In the genomic region with DNA sequence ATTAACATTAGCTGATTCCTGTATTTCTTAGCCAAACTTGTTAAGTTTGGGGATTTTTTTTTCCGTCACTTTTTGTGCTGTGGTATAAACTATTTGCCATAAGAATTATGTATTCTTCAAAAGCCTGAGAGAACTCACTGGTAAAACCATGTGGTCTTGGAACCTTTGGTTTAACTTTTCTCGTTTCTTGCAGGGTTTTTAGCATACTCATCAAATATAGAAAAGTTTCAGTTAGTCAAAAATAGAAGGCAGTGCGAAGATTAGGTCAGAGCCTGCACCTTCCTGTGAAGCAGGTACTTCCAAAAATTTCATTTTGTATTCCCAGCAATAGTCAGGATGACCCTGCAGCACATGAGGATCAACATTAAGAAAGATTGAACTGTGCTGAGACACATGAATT, we compare ENCODE assay signal across 19 cellular contexts.
A peak's percentile ranks its signal among the peaks of the same experiment; 100 is the strongest.
DNase-seq lines count a peak whose midpoint lies in the region; ATAC-seq, FAIRE-seq and TF ChIP-seq lines count a peak whose summit lies in the region.
"Had no signal": no experiment of that assay in that cellular context is flagged by ENCODE, and none has a peak within 500 bp of the region (broad histone marks: within the 10 kb centered on the region; RNA-seq: fewer than 3 reads in every experiment).

No MANE protein-coding gene starts in this region.

- TF ChIP-seq CTCF in HepG2 (CRISPR knock-in tag; IDR thresholded peaks at IDR 0.05) (no peak), right lobe of liver (IDR thresholded peaks at IDR 0.05) (no peak), nephron (IDR thresholded peaks at IDR 0.05; ENCODE audit: unreplicated experiment in 3 of 3) (no peak), nephron progenitor cell (IDR thresholded peaks at IDR 0.05) (no peak)

- DNase-seq in HepG2 (ENCODE audit: low spot score) (no peak), right lobe of liver (no peak), SK-N-MC (ENCODE audit: low read depth, low spot score) (no peak), mesenteric fat pad (ENCODE audit: low spot score) (no peak), nephron progenitor cell (no peak), putamen (ENCODE audit: low spot score) (no peak), amniotic stem cell (lab: John Stamatoyannopoulos, UW) (no peak)
- DNase-seq: Calu3; CD8-positive, alpha-beta T cell; DMS79 treated with DMSO at 0.1 percent for 48 hours; GF-D8; GM23248 had no signal

- 73% methylated on average over 3 of the region's 3 CpGs for WGBS in HepG2 (ENCODE audit: low lambda C conversion rate)
- WGBS in right lobe of liver (ENCODE audit: insufficient coverage, low coverage, low lambda C conversion rate, missing lambda C conversion rate) = 72% methylated on average over 3 of the region's 3 CpGs

- no peak for TF ChIP-seq POLR2A in HepG2 (IDR thresholded peaks at IDR 0.05; ENCODE audit: insufficient read depth in 1 of 2, low read depth in 2 of 2, low read length in 2 of 2)
- no peak for TF ChIP-seq POLR2A in right lobe of liver (IDR thresholded peaks at IDR 0.05)

- H3K4me2 ChIP-seq in HepG2 (ENCODE audit: low read depth, low read length) = no peak overlapping the region
- H3K4me2 ChIP-seq: BLaER1 treated with 17β-estradiol and CSF1 and Interleukin-3, amounts not matched to agents 10 nM and 100 nM had no signal

- no peak for FAIRE-seq in HepG2 (lab: Jason Lieb, UNC)
- FAIRE-seq: GM19239, HTR-8/SVneo had no signal

- H3K27ac Mint-ChIP-seq in nephron = peak overlapping the region; percentile 10 to 82 (median 71)
- no peak overlapping the region for H3K27ac Mint-ChIP-seq in nephron progenitor cell
- H3K27ac Mint-ChIP-seq: B cell; CD8-positive, alpha-beta T cell had no signal

- POLR2A ChIA-PET in HepG2 (lab: Yijun Ruan, JAX) = no interaction called here

- H3K9me3 ChIP-seq in HepG2 (ENCODE audit: low read length) (no peaks in the 10 kb centered on the region), right lobe of liver (no peaks in the 10 kb centered on the region), SK-N-MC (ENCODE audit: low read depth, low read length) (no peaks in the 10 kb centered on the region)
- H3K9me3 ChIP-seq: BLaER1 treated with 17β-estradiol and CSF1 and Interleukin-3, amounts not matched to agents 10 nM and 100 nM; HAP-1 had no signal

- BruUV-seq in HepG2 (replicated peaks; lab: Mats Ljungman, UMichigan) = no TSS peak

- H3K4me3 Mint-ChIP-seq in nephron (no peak overlapping the region), nephron progenitor cell (no peak overlapping the region)
- H3K4me3 Mint-ChIP-seq: B cell; CD8-positive, alpha-beta T cell had no signal

- no peaks in the 10 kb centered on the region for H3K36me3 ChIP-seq in HepG2 (replicated peaks in 1 of 2; ENCODE audit: control insufficient read depth in 1 of 2, insufficient read depth in 2 of 2, low read length in 2 of 2)
- no peaks in the 10 kb centered on the region for H3K36me3 ChIP-seq in right lobe of liver
- H3K36me3 ChIP-seq in SK-N-MC (ENCODE audit: insufficient read depth, low read length) = no peaks in the 10 kb centered on the region
- H3K36me3 ChIP-seq: BLaER1 treated with 17β-estradiol and CSF1 and Interleukin-3, amounts not matched to agents 10 nM and 100 nM; HAP-1 had no signal

- H3K27me3 ChIP-seq in HepG2 (ENCODE audit: control insufficient read depth in 1 of 2, insufficient read depth in 2 of 2, low read length in 2 of 2) (no peaks in the 10 kb centered on the region), right lobe of liver (no peaks in the 10 kb centered on the region)
- H3K27me3 ChIP-seq: BLaER1 treated with 17β-estradiol and CSF1 and Interleukin-3, amounts not matched to agents 10 nM and 100 nM had no signal

- H3K27ac ChIP-seq in HepG2 (ENCODE audit: extremely low read length, insufficient read depth, low read length) (no peak overlapping the region), right lobe of liver (no peak overlapping the region), SK-N-MC (peak overlapping the region; percentile 7)
- H3K27ac ChIP-seq: 22Rv1; BLaER1 treated with 17β-estradiol and CSF1 and Interleukin-3, amounts not matched to agents 10 nM and 100 nM; GM23248 had no signal

- CTCF ChIA-PET in HepG2 (lab: Yijun Ruan, JAX; ENCODE audit: low intra/inter-chr PET ratio, low total read pairs) = no interaction called here

- no peak overlapping the region for H2AFZ ChIP-seq in HepG2 (ENCODE audit: low read length)
- H2AFZ ChIP-seq: GM23248 had no signal

- peaks cover 36% of the 10 kb centered on the region for H3K4me1 Mint-ChIP-seq in nephron
- H3K4me1 Mint-ChIP-seq in nephron progenitor cell = peaks cover 21% of the 10 kb centered on the region

- H3K27me3 Mint-ChIP-seq in nephron (ENCODE audit: low read depth) = no peaks in the 10 kb centered on the region
- H3K27me3 Mint-ChIP-seq in nephron progenitor cell (ENCODE audit: low read depth, poor library complexity) = no peaks in the 10 kb centered on the region
- H3K27me3 Mint-ChIP-seq: B cell had no signal

- TF ChIP-seq RAD21 in HepG2 (CRISPR knock-in tag; IDR thresholded peaks at IDR 0.05) = no peak

- H3K9me3 Mint-ChIP-seq in nephron (no peaks in the 10 kb centered on the region), nephron progenitor cell (no peaks in the 10 kb centered on the region)
- H3K9me3 Mint-ChIP-seq: CD8-positive, alpha-beta T cell had no signal

- intact Hi-C loops in HepG2 (cut with micrococcal nuclease; ENCODE audit: unreplicated experiment) = no loop called here
- intact Hi-C loops in right lobe of liver (cut with DNase I) = no loop called here

- in situ Hi-C loops in HepG2 (cut with HindIII; ENCODE audit: extremely low pct_ligation_motif_present, low pct_unique_long_range_greater_than_20kb) = no loop called here

- no peak overlapping the region for H3K4me3 ChIP-seq in HepG2 (replicated peaks in 1 of 3; ENCODE audit: insufficient read depth in 1 of 3, low read depth in 2 of 3, low read length in 3 of 3)
- H3K4me3 ChIP-seq in right lobe of liver = no peak overlapping the region
- H3K4me3 ChIP-seq in SK-N-MC = no peak overlapping the region
- H3K4me3 ChIP-seq: BLaER1 treated with 17β-estradiol and CSF1 and Interleukin-3, amounts not matched to agents 10 nM and 100 nM; GM23248; HAP-1 had no signal

- no peaks in the 10 kb centered on the region for H3K79me2 ChIP-seq in HepG2 (ENCODE audit: insufficient read depth, low read length)

- H3K36me3 Mint-ChIP-seq in nephron (ENCODE audit: low read depth) (no peaks in the 10 kb centered on the region), nephron progenitor cell (ENCODE audit: low read depth) (no peaks in the 10 kb centered on the region)

- H3K9ac ChIP-seq in HepG2 (ENCODE audit: insufficient read depth, low read depth, low read length) (no peak overlapping the region), SK-N-MC (ENCODE audit: insufficient read length) (no peak overlapping the region)
- H3K9ac ChIP-seq: BLaER1 treated with 17β-estradiol and CSF1 and Interleukin-3, amounts not matched to agents 10 nM and 100 nM; GM23248 had no signal

- ATAC-seq in HepG2 (no peak), right lobe of liver (no peak)
- ATAC-seq: CD8-positive, alpha-beta T cell had no signal

- TF ChIP-seq EP300 in HepG2 (IDR thresholded peaks at IDR 0.05; ENCODE audit: low read depth in 2 of 2, low read length in 2 of 2) (no peak), HepG2 (CRISPR knock-in tag; IDR thresholded peaks at IDR 0.05; ENCODE audit: borderline replicate concordance) (no peak)

- H3K4me1 ChIP-seq in HepG2 (ENCODE audit: insufficient read depth, low read length) (no peaks in the 10 kb centered on the region), right lobe of liver (no peaks in the 10 kb centered on the region)
- H3K4me1 ChIP-seq: HAP-1 had no signal

- no peaks in the 10 kb centered on the region for H4K20me1 ChIP-seq in HepG2 (ENCODE audit: insufficient read depth, low read length)

TF ChIP-seq in HepG2, 621 proteins besides CTCF, POLR2A, EP300 and RAD21:
- no peak for TF ChIP-seq ZFX (CRISPR knock-in tag; IDR thresholded peaks at IDR 0.05; ENCODE audit: low read depth)
- no peak for TF ChIP-seq TCF7L2 (IDR thresholded peaks at IDR 0.05; ENCODE audit: low read depth, low read length)
- TF ChIP-seq MAFK (conservative IDR thresholded peaks at IDR 0.05 in 1 of 2, IDR thresholded peaks at IDR 0.05 in 1 of 2; ENCODE audit: low read length in 2 of 2) = peak; percentile 46 to 67
- TF ChIP-seq, protein P1, sequence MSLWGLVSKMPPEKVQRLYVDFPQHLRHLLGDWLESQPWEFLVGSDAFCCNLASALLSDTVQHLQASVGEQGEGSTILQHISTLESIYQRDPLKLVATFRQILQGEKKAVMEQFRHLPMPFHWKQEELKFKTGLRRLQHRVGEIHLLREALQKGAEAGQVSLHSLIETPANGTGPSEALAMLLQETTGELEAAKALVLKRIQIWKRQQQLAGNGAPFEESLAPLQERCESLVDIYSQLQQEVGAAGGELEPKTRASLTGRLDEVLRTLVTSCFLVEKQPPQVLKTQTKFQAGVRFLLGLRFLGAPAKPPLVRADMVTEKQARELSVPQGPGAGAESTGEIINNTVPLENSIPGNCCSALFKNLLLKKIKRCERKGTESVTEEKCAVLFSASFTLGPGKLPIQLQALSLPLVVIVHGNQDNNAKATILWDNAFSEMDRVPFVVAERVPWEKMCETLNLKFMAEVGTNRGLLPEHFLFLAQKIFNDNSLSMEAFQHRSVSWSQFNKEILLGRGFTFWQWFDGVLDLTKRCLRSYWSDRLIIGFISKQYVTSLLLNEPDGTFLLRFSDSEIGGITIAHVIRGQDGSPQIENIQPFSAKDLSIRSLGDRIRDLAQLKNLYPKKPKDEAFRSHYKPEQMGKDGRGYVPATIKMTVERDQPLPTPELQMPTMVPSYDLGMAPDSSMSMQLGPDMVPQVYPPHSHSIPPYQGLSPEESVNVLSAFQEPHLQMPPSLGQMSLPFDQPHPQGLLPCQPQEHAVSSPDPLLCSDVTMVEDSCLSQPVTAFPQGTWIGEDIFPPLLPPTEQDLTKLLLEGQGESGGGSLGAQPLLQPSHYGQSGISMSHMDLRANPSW (CRISPR knock-in tag; IDR thresholded peaks at IDR 0.05; ENCODE audit: borderline replicate concordance) = no peak
- TF ChIP-seq ZNF841 (CRISPR knock-in tag; IDR thresholded peaks at IDR 0.05; ENCODE audit: borderline replicate concordance) = no peak
- TF ChIP-seq MTA1 (CRISPR knock-in tag; IDR thresholded peaks at IDR 0.05; ENCODE audit: borderline replicate concordance) = no peak
- peak; percentile 60 for TF ChIP-seq MAFF (IDR thresholded peaks at IDR 0.05; ENCODE audit: low read depth, low read length)
- TF ChIP-seq ZNF605 (CRISPR knock-in tag; IDR thresholded peaks at IDR 0.05) = no peak
